ENCODE assay signal across 3 cellular contexts in the genomic region with DNA sequence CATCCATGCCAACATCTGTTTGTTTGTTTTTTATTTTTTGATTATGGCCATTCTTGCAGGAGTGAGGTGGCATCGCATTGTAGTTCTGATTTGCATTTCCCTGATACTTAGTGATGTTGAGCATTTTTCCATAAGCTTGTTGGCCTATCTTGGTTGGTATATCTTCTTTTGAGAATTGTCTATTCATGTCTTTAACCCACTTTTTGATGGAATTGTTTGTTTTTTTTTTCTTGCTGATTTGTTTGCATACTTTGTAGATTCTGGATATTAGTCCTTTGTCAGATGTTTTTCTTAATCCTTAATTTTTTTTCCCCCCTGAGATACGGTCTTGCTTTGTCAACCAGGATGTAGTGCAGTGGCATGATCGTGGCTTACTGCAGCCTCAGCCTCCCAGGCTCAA.
"Had no signal": no experiment of that assay in that cellular context is flagged by ENCODE, and none has a peak within 500 bp of the region (broad histone marks: within the 10 kb centered on the region; RNA-seq: fewer than 3 reads in every experiment).

No MANE protein-coding gene starts in this region.

- H3K4me3 ChIP-seq: GM12878 had no signal

- ATAC-seq: GM12878 had no signal

- DNase-seq: GDM1, GF-D8 had no signal
